In the genomic region with DNA sequence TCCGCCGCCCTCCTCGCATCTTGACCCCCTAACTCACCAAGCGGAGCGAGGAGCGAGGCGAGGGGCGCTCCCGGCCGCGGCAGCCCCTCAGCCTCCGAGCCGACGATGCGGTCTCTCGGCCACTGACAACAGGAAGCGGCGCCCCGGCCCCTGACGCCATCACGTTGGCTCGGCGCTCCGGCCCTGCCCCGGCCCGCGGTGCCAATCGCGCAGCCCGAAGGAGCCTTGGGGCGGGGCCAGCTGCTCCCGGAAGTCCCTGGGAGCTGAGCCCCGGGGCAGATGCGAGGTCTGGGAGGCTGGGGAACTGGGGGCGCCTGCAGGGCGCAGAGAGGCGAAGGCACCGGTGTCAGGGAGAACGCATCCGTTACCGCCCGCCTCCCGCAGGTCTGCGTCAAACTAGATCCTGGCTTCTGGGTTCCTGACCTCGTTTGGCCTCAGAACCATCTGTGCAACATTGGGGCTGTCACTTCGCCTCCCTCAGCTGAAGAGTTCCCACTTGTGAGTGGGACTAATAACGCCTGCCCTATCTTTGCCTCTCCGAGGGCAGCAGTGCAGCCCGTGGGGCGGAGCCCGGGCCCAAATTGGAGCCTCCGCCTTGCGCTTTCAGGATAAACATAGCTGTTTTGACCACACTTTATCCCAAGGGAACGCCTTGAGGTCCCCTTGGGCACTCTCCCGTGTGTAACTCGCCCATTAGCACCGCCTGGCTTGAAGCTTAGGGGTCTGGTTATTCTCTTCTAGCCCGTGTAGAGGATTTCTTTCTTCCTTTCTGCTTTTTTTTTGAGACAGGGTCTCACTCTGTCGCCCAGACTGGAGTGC, we compare ENCODE assay signal across 8 cellular contexts. TPM values are rescaled to one million over a fixed set of nuclear protein-coding genes. Genes with fewer than 3 reads are reported as not detected.
A peak's percentile ranks its signal among the peaks of the same experiment; 100 is the strongest.
DNase-seq lines count a peak whose midpoint lies in the region; ATAC-seq, FAIRE-seq and TF ChIP-seq lines count a peak whose summit lies in the region.
"Not testable (repeated sequence)": the region's sequence is repeated elsewhere in the genome, so short reads cannot be mapped to it uniquely, and the experiment has no call there.

TSS of gene PLEKHM1 (minus strand) at position 107 of the 819 bp plus-strand sequence. CDS start 8,237 bp downstream, outside the sequence.

- intact Hi-C loops in activated B cell treated with CpG ODN at 0.5 μM for 24 hours (cut with micrococcal nuclease), result not testable (repeated sequence)

- CTCF ChIA-PET in AG04450 (lab: Charles Lee), result interaction anchor here (0.7 kb wide), 1 partner anchor 68 kb away, joined by 4 read pairs; no protein-coding TSS in a partner anchor
- CTCF ChIA-PET in activated B cell treated with CpG ODN at 0.5 μM for 24 hours (lab: Charles Lee), result not testable (repeated sequence)

- peak within 1 kb of the TSS; percentile 66 for H3K4me3 ChIP-seq in AG04450 (ENCODE audit: low read depth, low read length)
- H3K4me3 ChIP-seq in bronchial epithelial cell (ENCODE audit: low read depth, low read length), result peak within 1 kb of the TSS; percentile 61
- H3K4me3 ChIP-seq in skin epidermis, result peak within 1 kb of the TSS; percentile 50 to 81 (median 71)

- not testable (repeated sequence) for H3K9me3 ChIP-seq in AG04450 (ENCODE audit: control insufficient read depth, insufficient read depth, low read length)

- TF ChIP-seq CTCF in AG04450 (IDR thresholded peaks at IDR 0.05; ENCODE audit: low read depth, low read length); activated B cell treated with CpG ODN at 0.5 μM for 24 hours (IDR thresholded peaks at IDR 0.05); bronchial epithelial cell (IDR thresholded peaks at IDR 0.05; ENCODE audit: insufficient read depth, low read length, severe bottlenecking): not testable (repeated sequence)

- FAIRE-seq in bronchial epithelial cell (lab: Jason Lieb, UNC), result not testable (repeated sequence)

- peak within 1 kb of the TSS; percentile 87 for H3K27ac Mint-ChIP-seq in activated B cell treated with CpG ODN at 0.5 μM for 24 hours

- not testable (repeated sequence) for H3K36me3 Mint-ChIP-seq in activated B cell treated with CpG ODN at 0.5 μM for 24 hours (ENCODE audit: low read depth)

- H3K27ac ChIP-seq in AG04450 (ENCODE audit: low read depth, low read length) (peak within 1 kb of the TSS; percentile 11), skin epidermis (peak within 1 kb of the TSS; percentile 49 to 96 (median 91))

- DNase-seq in AG04450 (ENCODE audit: low read depth, low spot score) (peak; percentile 20), NCI-H2227 (lab: John Stamatoyannopoulos, UW; ENCODE audit: unreplicated experiment) (peak; percentile 84), activated B cell treated with CpG ODN at 0.5 μM for 24 hours (peak; percentile 82), bronchial epithelial cell (ENCODE audit: low read depth) (peak; percentile 56), iPS-NIHi11 (ENCODE audit: low spot score) (peak; percentile 92)

- H3K27me3 Mint-ChIP-seq in activated B cell treated with CpG ODN at 0.5 μM for 24 hours, result not testable (repeated sequence)

- not testable (repeated sequence) for H3K27me3 ChIP-seq in AG04450 (ENCODE audit: control insufficient read depth, insufficient read depth, low read length); bronchial epithelial cell (ENCODE audit: control insufficient read depth, insufficient read depth, low read length)

- ATAC-seq in GM18909 (IDR thresholded peaks at IDR 0.05; ENCODE audit: poor library complexity, unreplicated experiment) (peak; percentile 97), HG03135 (IDR thresholded peaks at IDR 0.05; ENCODE audit: unreplicated experiment) (peak; percentile 95), activated B cell treated with CpG ODN at 0.5 μM for 24 hours (ENCODE audit: low read depth) (peak; percentile 96)

- not testable (repeated sequence) for H3K9me3 Mint-ChIP-seq in activated B cell treated with CpG ODN at 0.5 μM for 24 hours

- POLR2A ChIA-PET in AG04450 (lab: Yijun Ruan, JAX); activated B cell treated with CpG ODN at 0.5 μM for 24 hours (lab: Charles Lee): not testable (repeated sequence)

- peaks cover 24% of the 10 kb centered on the region for H3K4me1 Mint-ChIP-seq in activated B cell treated with CpG ODN at 0.5 μM for 24 hours

- peak within 1 kb of the TSS; percentile 88 for H3K4me3 Mint-ChIP-seq in activated B cell treated with CpG ODN at 0.5 μM for 24 hours

- H3K36me3 ChIP-seq in bronchial epithelial cell (ENCODE audit: control insufficient read depth, insufficient read depth, low read length), result not testable (repeated sequence)

RNA-seq across cellular contexts. Expression of gene PLEKHM1, which starts in this region (rescaled TPM):
- polyA plus RNA-seq in AG04450 (2011; rRNA removed), result 18.2 and 18.4 TPM in 2 replicates
- polyA minus RNA-seq in AG04450 (2011; rRNA and poly(A)+ RNA removed), result 58.5 and 79.9 TPM in 2 replicates
- total RNA-seq in activated B cell treated with CpG ODN at 0.5 μM for 24 hours, result 44.1 and 62.4 TPM in 2 replicates
- total RNA-seq in bronchial epithelial cell, result 38.7 and 45.2 TPM in 2 replicates

Comparison
In these comparisons a context has a peak if more than half of its experiments do, and no peak if none do; other contexts are left out.
1. Peak in every context shown above with its lines: DNase-seq, ATAC-seq, H3K4me3 ChIP-seq and H3K27ac ChIP-seq.
2. DNase-seq: peak in every context shown above with its lines; median percentile 92 in iPS-NIHi11; 84 in NCI-H2227; 82 in activated B cell treated with CpG ODN at 0.5 μM for 24 hours; 56 in bronchial epithelial cell; 20 in AG04450.